ENCODE assay signal across 17 cellular contexts in the genomic region with DNA sequence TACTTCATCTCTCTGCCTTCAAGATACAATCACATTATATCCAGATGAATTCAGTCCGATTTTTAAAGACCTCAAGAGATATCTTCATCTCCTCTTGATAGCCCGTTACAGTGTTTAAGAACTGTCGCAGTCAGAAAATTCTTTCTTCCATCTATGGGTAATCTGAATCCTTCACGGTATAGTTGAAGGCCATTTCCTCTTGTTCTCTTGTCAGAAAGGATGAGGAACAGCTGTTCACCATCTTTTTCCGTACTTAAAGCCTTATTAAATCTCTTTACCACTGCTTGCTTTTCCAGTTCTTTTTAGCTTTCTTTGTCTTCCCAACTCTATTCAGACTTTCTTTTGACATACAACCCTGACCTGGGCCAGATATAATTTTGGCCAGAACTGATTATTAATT.
"Had no signal": no experiment of that assay in that cellular context is flagged by ENCODE, and none has a peak within 500 bp of the region (broad histone marks: within the 10 kb centered on the region; RNA-seq: fewer than 3 reads in every experiment).

No MANE protein-coding gene starts in this region.

- DNase-seq: activated CD4-positive, alpha-beta T cell treated with anti-CD3 and anti-CD28 coated beads for 1 hour; activated CD4-positive, alpha-beta T cell treated with anti-CD3 and anti-CD28 coated beads, Interleukin-2, amount 50 U/mL, for 48 hours; activated CD8-positive, alpha-beta memory T cell treated with anti-CD3 and anti-CD28 coated beads, Interleukin-2, amount 10 ng/mL, durations not matched to agents 7 days and 5 days; activated effector memory CD4-positive, alpha-beta T cell treated with Interleukin-2 at 50 U/mL for 16 hours; activated T-cell treated with anti-CD3 and anti-CD28 coated beads, Interleukin-2, amount 50 U/mL, for 24 hours; amygdala; dermis blood vessel endothelial cell; heart right ventricle; islet precursor cell; left ventricle myocardium superior; mesendoderm; posterior cingulate gyrus; small intestine; T-helper 9 cell; tibial artery; uterus had no signal

- H3K36me3 ChIP-seq: neural progenitor cell, tibial artery, uterus had no signal

- H3K27ac ChIP-seq: heart right ventricle, neural progenitor cell, tibial artery, uterus had no signal

- H3K9ac ChIP-seq: neural progenitor cell had no signal

- H2AFZ ChIP-seq: neural progenitor cell had no signal

- H3K4me3 ChIP-seq: heart right ventricle, neural progenitor cell, tibial artery, uterus had no signal

- H3K27me3 ChIP-seq: heart right ventricle, neural progenitor cell, tibial artery, uterus had no signal

- H3K9me3 ChIP-seq: heart right ventricle, tibial artery, uterus had no signal

- H3K4me2 ChIP-seq: neural progenitor cell had no signal

- H3K4me1 ChIP-seq: heart right ventricle, tibial artery, uterus had no signal
